ENCODE assay signal across 9 cellular contexts in genomic region chr9:133782157-133783130, GRCh38. TPM values are rescaled to one million over a fixed set of nuclear protein-coding genes. Genes with fewer than 3 reads are reported as not detected.
DNase-seq lines count a peak whose midpoint lies in the region; ATAC-seq, FAIRE-seq and TF ChIP-seq lines count a peak whose summit lies in the region.
"Had no signal": no experiment of that assay in that cellular context is flagged by ENCODE, and none has a peak within 500 bp of the region (broad histone marks: within the 10 kb centered on the region; RNA-seq: fewer than 3 reads in every experiment).

No MANE protein-coding gene starts in this region.

- WGBS in K562 (ENCODE audit: insufficient coverage, low coverage, missing lambda C conversion rate), result 4% methylated on average over 13 of the region's 16 CpGs
- no CpG with 5 or more reads among the region's 16 CpGs for WGBS in iPS DF 6.9 (ENCODE audit: insufficient coverage, insufficient read length)

- H3K9me1 ChIP-seq in K562 (ENCODE audit: control insufficient read depth, insufficient read depth, low read length), result no peaks in the 10 kb centered on the region

- no peak for TF ChIP-seq POLR2A in K562 (conservative IDR thresholded peaks at IDR 0.05)

- H3K4me1 ChIP-seq in K562 (replicated peaks in 1 of 2; ENCODE audit: control insufficient read depth in 2 of 2, insufficient read depth in 2 of 2, low read length in 2 of 2) (peaks cover 0 to 4% of the 10 kb centered on the region in 2 experiments; a peak in 2 of 5 replicates), iPS DF 6.9 (ENCODE audit: control insufficient read depth, insufficient read depth, low read length) (no peaks in the 10 kb centered on the region; the same call in 1 of the 2 replicates)

- H3K27me3 ChIP-seq in K562 (ENCODE audit: control insufficient read depth in 2 of 2, insufficient read depth in 2 of 2, low read length in 2 of 2) (peaks cover 0 to 44% of the 10 kb centered on the region in 2 experiments; a peak in 3 of 5 replicates), iPS DF 6.9 (ENCODE audit: control insufficient read depth, insufficient read depth, low read length) (no peaks in the 10 kb centered on the region)

- no peak overlapping the region for H3K4me2 ChIP-seq in K562 (ENCODE audit: insufficient read depth, low read length)

- H3K79me2 ChIP-seq in K562 (ENCODE audit: control insufficient read depth, insufficient read depth, low read length), result no peaks in the 10 kb centered on the region

- peaks cover 4% of the 10 kb centered on the region; the same call in 1 of the 2 replicates for H4K20me1 ChIP-seq in K562 (replicated peaks; ENCODE audit: control insufficient read depth, insufficient read depth, low read length)

- peak; percentile 67 for FAIRE-seq in TTC549 (lab: Jason Lieb, UNC)
- peak; percentile 95 for FAIRE-seq in K562 (lab: Jason Lieb, UNC)
- FAIRE-seq: endometrium had no signal

- peak; percentile 71 for DNase-seq in EH (ENCODE audit: low read depth)
- peak; percentile 50 for DNase-seq in M059J (ENCODE audit: low read depth)
- peak; percentile 73 to 77 (median 76) for DNase-seq in K562 (ENCODE audit: extremely low read depth in 1 of 4, low spot score in 3 of 4)
- peak; percentile 52 for DNase-seq in iPS DF 6.9 (ENCODE audit: low read depth, low spot score)
- peak; percentile 30 to 51 for DNase-seq in stimulated activated CD4-positive, alpha-beta T cell treated with anti-CD3 and anti-CD28 coated beads, Interleukin-15, amount 100 ng/mL, for 1 hour (ENCODE audit: low read depth in 1 of 2, low spot score in 1 of 2)

- TF ChIP-seq EP300 in K562 (IDR thresholded peaks at IDR 0.05; ENCODE audit: low read length), result no peak

- intact Hi-C loops in K562 (cut with micrococcal nuclease), result no loop called here

- H3K4me3 ChIP-seq in K562 (no peak overlapping the region), iPS DF 6.9 (ENCODE audit: low read length) (no peak overlapping the region)

- no peak overlapping the region for H3K27ac ChIP-seq in K562 (ENCODE audit: extremely low read depth, low read depth, low read length)
- no peak overlapping the region for H3K27ac ChIP-seq in iPS DF 6.9 (ENCODE audit: low read length)

- peak; percentile 81 to 89 (median 87) for TF ChIP-seq CTCF in K562 (IDR thresholded peaks at IDR 0.05 in 2 of 3, conservative IDR thresholded peaks at IDR 0.05 in 1 of 3; ENCODE audit: insufficient read depth in 2 of 3, low read depth in 1 of 3, low read length in 3 of 3)

- H3K9me3 ChIP-seq in K562 (replicated peaks; ENCODE audit: control insufficient read depth, insufficient read depth, low read depth, low read length) (no peaks in the 10 kb centered on the region), iPS DF 6.9 (ENCODE audit: control insufficient read depth, insufficient read depth, low read length) (no peaks in the 10 kb centered on the region)

- no TSS peak for BruUV-seq in K562 (replicated peaks; lab: Mats Ljungman, UMichigan)

- in situ Hi-C loops in K562 (cut with MboI), result no loop called here

- H2AFZ ChIP-seq in K562 (ENCODE audit: low read depth, low read length), result no peak overlapping the region

- TF ChIP-seq RAD21 in K562 (CRISPR knock-in tag; conservative IDR thresholded peaks at IDR 0.05 in 1 of 2, IDR thresholded peaks at IDR 0.05 in 1 of 2), result peak; percentile 46 to 73

- CTCF ChIA-PET in K562 (lab: Yijun Ruan, JAX; ENCODE audit: low intra/inter-chr PET ratio), result interaction anchor here (0.7 to 1.3 kb wide), 4 partner anchors 11 to 317 kb away, joined by 4 to 10 read pairs (median 6); no protein-coding TSS in a partner anchor

- H3K36me3 ChIP-seq in K562 (ENCODE audit: control insufficient read depth, insufficient read depth, low read length) (no peaks in the 10 kb centered on the region), iPS DF 6.9 (ENCODE audit: control insufficient read depth, insufficient read depth, low read length) (peaks cover 7% of the 10 kb centered on the region; the same call in 1 of the 2 replicates)

- ATAC-seq in K562 (peak; percentile 93), HG02840 (IDR thresholded peaks at IDR 0.05; ENCODE audit: low FRiP score, unreplicated experiment) (no peak), GM21737 (IDR thresholded peaks at IDR 0.05; ENCODE audit: unreplicated experiment) (no peak)

- H3K9ac ChIP-seq in K562 (ENCODE audit: insufficient read depth in 1 of 2, low read depth in 2 of 2, low read length in 2 of 2), result no peak overlapping the region

- POLR2A ChIA-PET in K562 (lab: Yijun Ruan, JAX), result interaction anchor here (0.5 to 1.1 kb wide), 3 partner anchors 37 to 211 kb away, joined by 3 to 4 read pairs (median 3); no protein-coding TSS in a partner anchor

TF ChIP-seq in K562, 482 proteins besides CTCF, POLR2A, EP300 and RAD21 (continues in another document):
- TF ChIP-seq RFX5 (IDR thresholded peaks at IDR 0.05; ENCODE audit: low read depth, low read length), result no peak
- peak in 1 of 3 experiments; percentile 24 for TF ChIP-seq YY1 (IDR thresholded peaks at IDR 0.05; ENCODE audit: borderline replicate concordance in 1 of 3, control insufficient read depth in 1 of 3, extremely low read depth in 1 of 3, insufficient read depth in 3 of 3, insufficient read length in 1 of 3, insufficient replicate concordance in 2 of 3, low read depth in 1 of 3, low read length in 2 of 3)
- TF ChIP-seq ZNF175 (CRISPR knock-in tag; IDR thresholded peaks at IDR 0.05; ENCODE audit: low read depth), result no peak
- TF ChIP-seq ZNF589 (CRISPR knock-in tag; IDR thresholded peaks at IDR 0.05; ENCODE audit: low read depth), result no peak
- peak; percentile 34; the same call in 1 of the 2 replicates for TF ChIP-seq DEAF1 (CRISPR knock-in tag; IDR thresholded peaks at IDR 0.05)
- no peak for TF ChIP-seq RBBP5 (IDR thresholded peaks at IDR 0.05; ENCODE audit: borderline replicate concordance, insufficient read depth, low read length, poor library complexity, severe bottlenecking)
- TF ChIP-seq ZNF41 (CRISPR knock-in tag; conservative IDR thresholded peaks at IDR 0.05), result no peak
- no peak for TF ChIP-seq ZNF764 (CRISPR knock-in tag; IDR thresholded peaks at IDR 0.05; ENCODE audit: low read depth)
- TF ChIP-seq TFAP4 (CRISPR knock-in tag; IDR thresholded peaks at IDR 0.05; ENCODE audit: borderline replicate concordance), result peak; percentile 60; the same call in 1 of the 2 replicates
- TF ChIP-seq DACH1 (IDR thresholded peaks at IDR 0.05; ENCODE audit: partially characterized antibody), result peak; percentile 8
- TF ChIP-seq ZNF584 (CRISPR knock-in tag; IDR thresholded peaks at IDR 0.05; ENCODE audit: low read depth), result no peak
- peak; percentile 80 for TF ChIP-seq ZNF316 (IDR thresholded peaks at IDR 0.05)
- no peak for TF ChIP-seq ZNF77 (CRISPR knock-in tag; IDR thresholded peaks at IDR 0.05)
- TF ChIP-seq ARID2 (IDR thresholded peaks at IDR 0.05), result no peak
- TF ChIP-seq ZNF224 (CRISPR knock-in tag; IDR thresholded peaks at IDR 0.05), result no peak
- TF ChIP-seq MAFF (IDR thresholded peaks at IDR 0.05; ENCODE audit: low read length), result 0 out of 2 replicates have a peak, but pooled peaks have one; percentile 16
- TF ChIP-seq MAFG (tag; conservative IDR thresholded peaks at IDR 0.05), result peak; percentile 39
- no peak for TF ChIP-seq RBM22 (IDR thresholded peaks at IDR 0.05; ENCODE audit: low read depth, low read length, poor library complexity, severe bottlenecking)
- TF ChIP-seq ZNF551 (CRISPR knock-in tag; IDR thresholded peaks at IDR 0.05), result no peak
- TF ChIP-seq SNIP1 (IDR thresholded peaks at IDR 0.05; ENCODE audit: low read depth), result no peak

RNA-seq across cellular contexts. Expression of gene SARDH, which starts 44.3 kb away (rescaled TPM):
- 1.3 and 1.4 TPM in 2 replicates for total RNA-seq in M059J (2014; rRNA removed; shearing (Covaris generic))
- 0.28 and 1.8 TPM in 2 replicates for total RNA-seq in K562 (2011; cell fraction: chromatin; rRNA removed; ENCODE audit: low replicate concordance)
- total RNA-seq in K562 (2011; cell fraction: nucleolus; rRNA removed), result 0.39 and 1.3 TPM in 2 replicates
- total RNA-seq in K562 (2011; cell fraction: nucleoplasm; rRNA removed), result 0.15 TPM in 1 of 2 replicates, not detected in the other
- total RNA-seq in K562 (2014; rRNA removed), result not detected in 2 replicates
- total RNA-seq in K562 (2014; rRNA removed; fragmentation: Illumina TruSeq; extraction: Trizol), result not detected in 2 replicates
- not detected in 2 replicates for total RNA-seq in K562 (2015; rRNA removed; fragmentation: Illumina TruSeq; extraction: Trizol)
- 0.25 TPM in 1 of 2 replicates, not detected in the other for total RNA-seq in K562 (2021)
- polyA plus RNA-seq in K562 (2011; rRNA removed), result 0.07 and 0.14 TPM in 2 replicates
- polyA plus RNA-seq in K562 (2011; cell fraction: cytosol; rRNA removed), result 0.04 and 0.21 TPM in 2 replicates
- polyA plus RNA-seq in K562 (2011; cell fraction: nucleus; rRNA removed), result 0.24 and 2.6 TPM in 2 replicates
- polyA plus RNA-seq in K562 (2012), result 0.11 and 0.16 TPM in 2 replicates
- polyA plus RNA-seq in K562 (2014; fragmentation: Illumina TruSeq; extraction: Trizol), result not detected in 2 replicates
- polyA plus RNA-seq in K562 (2014; fragmentation: Nextera tagmentation; extraction: Ambion mirVana), result not detected
- not detected in 2 replicates for polyA plus RNA-seq in K562 (2014; rRNA removed)
- polyA minus RNA-seq in K562 (2011; rRNA and poly(A)+ RNA removed), result 0.11 TPM in 1 of 2 replicates, not detected in the other
- polyA minus RNA-seq in K562 (2011; cell fraction: cytosol; rRNA and poly(A)+ RNA removed), result not detected in 2 replicates
- polyA minus RNA-seq in K562 (2011; cell fraction: nucleus; rRNA and poly(A)+ RNA removed), result 0.11 and 0.54 TPM in 2 replicates
